ENCODE assay signal across 2 cellular contexts in the genomic region with DNA sequence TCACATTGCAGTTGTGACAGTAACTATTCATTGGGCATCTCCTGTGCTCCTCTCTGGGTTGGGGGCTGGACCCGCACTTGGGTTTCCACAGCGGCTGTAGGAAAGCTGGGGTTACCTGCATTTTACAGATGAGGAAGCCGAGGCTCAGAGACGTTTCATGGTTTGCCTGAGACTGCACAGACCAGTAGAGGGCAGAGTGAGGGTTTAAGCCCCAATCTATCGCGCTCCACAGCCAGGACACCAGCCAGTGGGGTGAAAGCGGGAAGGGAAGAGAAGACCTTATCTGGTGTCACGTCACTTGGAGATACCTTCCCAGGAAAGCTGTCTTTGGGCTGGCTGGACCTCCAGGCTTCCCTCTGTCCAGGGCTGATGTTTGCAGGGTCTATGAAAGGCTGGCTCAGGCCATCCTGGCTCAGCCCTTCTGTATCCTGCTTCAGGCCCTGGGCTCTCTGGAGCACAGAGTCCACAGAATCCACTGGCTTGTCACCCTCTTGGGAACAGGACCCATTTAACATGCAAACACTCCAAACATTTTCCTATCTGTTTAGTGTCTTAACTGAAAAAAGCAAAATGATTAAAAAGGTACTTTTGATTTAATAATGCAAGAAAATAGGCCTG.
TF ChIP-seq lines count a peak whose summit lies in the region.

No MANE protein-coding gene starts in this region.

TF ChIP-seq in Ishikawa, 13 proteins besides CTCF, POLR2A, EP300 and RAD21 (continued from another document):
- TF ChIP-seq TAF1 (IDR thresholded peaks at IDR 0.05; ENCODE audit: low read depth) (no peak), CEBPB (IDR thresholded peaks at IDR 0.05) (no peak), EGR1 (IDR thresholded peaks at IDR 0.05) (no peak), YY1 (IDR thresholded peaks at IDR 0.05; ENCODE audit: low read depth) (no peak), USF1 (IDR thresholded peaks at IDR 0.05) (no peak), NFIC (IDR thresholded peaks at IDR 0.05) (no peak), TEAD4 (IDR thresholded peaks at IDR 0.05) (no peak)
- TF ChIP-seq, protein P1, sequence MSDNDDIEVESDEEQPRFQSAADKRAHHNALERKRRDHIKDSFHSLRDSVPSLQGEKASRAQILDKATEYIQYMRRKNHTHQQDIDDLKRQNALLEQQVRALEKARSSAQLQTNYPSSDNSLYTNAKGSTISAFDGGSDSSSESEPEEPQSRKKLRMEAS (IDR thresholded peaks at IDR 0.05): no peak

TF ChIP-seq in WTC11, 78 proteins besides CTCF, POLR2A, EP300 and RAD21 (continued from another document):
- TF ChIP-seq E2F4 (CRISPR knock-in tag; IDR thresholded peaks at IDR 0.05; ENCODE audit: borderline replicate concordance, low read depth) (no peak), ESRRA (CRISPR knock-in tag; IDR thresholded peaks at IDR 0.05; ENCODE audit: borderline replicate concordance) (no peak), USF1 (CRISPR knock-in tag; IDR thresholded peaks at IDR 0.05) (no peak), RORB (CRISPR knock-in tag; IDR thresholded peaks at IDR 0.05) (no peak), ZNF317 (CRISPR knock-in tag; IDR thresholded peaks at IDR 0.05; ENCODE audit: borderline replicate concordance, low read depth) (no peak), ZNF263 (CRISPR knock-in tag; IDR thresholded peaks at IDR 0.05; ENCODE audit: low read depth) (no peak), PRRX2 (CRISPR knock-in tag; IDR thresholded peaks at IDR 0.05) (no peak), ETV6 (CRISPR knock-in tag; IDR thresholded peaks at IDR 0.05) (no peak), ZNF232 (CRISPR knock-in tag; IDR thresholded peaks at IDR 0.05) (no peak), GRHL2 (CRISPR knock-in tag; IDR thresholded peaks at IDR 0.05; ENCODE audit: insufficient replicate concordance, severe bottlenecking) (no peak), ZNF423 (CRISPR knock-in tag; IDR thresholded peaks at IDR 0.05) (no peak)
- TF ChIP-seq, protein P2, sequence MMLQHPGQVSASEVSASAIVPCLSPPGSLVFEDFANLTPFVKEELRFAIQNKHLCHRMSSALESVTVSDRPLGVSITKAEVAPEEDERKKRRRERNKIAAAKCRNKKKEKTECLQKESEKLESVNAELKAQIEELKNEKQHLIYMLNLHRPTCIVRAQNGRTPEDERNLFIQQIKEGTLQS (CRISPR knock-in tag; conservative IDR thresholded peaks at IDR 0.05): no peak
